23 cellular contexts compared by ENCODE assay signal in genomic region chr19:17627921-17628320, GRCh38.
DNase-seq lines count a peak whose midpoint lies in the region; ATAC-seq, FAIRE-seq and TF ChIP-seq lines count a peak whose summit lies in the region.
"Had no signal": no experiment of that assay in that cellular context is flagged by ENCODE, and none has a peak within 500 bp of the region (broad histone marks: within the 10 kb centered on the region; RNA-seq: fewer than 3 reads in every experiment).

No MANE protein-coding gene starts in this region.

- H3K9ac ChIP-seq in BLaER1 (no peak overlapping the region), kidney (ENCODE audit: low read length in 2 of 2) (no peak overlapping the region)

- H3K4me3 ChIP-seq in BLaER1 (no peak overlapping the region), kidney (ENCODE audit: low read length in 2 of 2) (no peak overlapping the region), body of pancreas (no peak overlapping the region)
- H3K4me3 ChIP-seq: A549, HAP-1 had no signal

- 65 to 94% methylated on average over 2 to 5 of the region's 5 CpGs for WGBS in body of pancreas, 2 donors

- no peaks in the 10 kb centered on the region for H4K20me1 ChIP-seq in BLaER1

- H3K27ac Mint-ChIP-seq in chondrocyte (ENCODE audit: unreplicated experiment), result no peak overlapping the region
- H3K27ac Mint-ChIP-seq: CD4-positive, CD25-positive, alpha-beta regulatory T cell; CD8-positive, alpha-beta T cell; HFFc6 had no signal

- H3K36me3 ChIP-seq in BLaER1 (no peaks in the 10 kb centered on the region), kidney (ENCODE audit: control insufficient read depth in 1 of 2, insufficient read depth in 2 of 2, low read length in 2 of 2) (no peaks in the 10 kb centered on the region), body of pancreas (replicated peaks in 1 of 2; ENCODE audit: insufficient read depth in 1 of 2, low read depth in 2 of 2) (no peaks in the 10 kb centered on the region)
- H3K36me3 ChIP-seq: HAP-1 had no signal

- no peaks in the 10 kb centered on the region for H3K4me1 Mint-ChIP-seq in chondrocyte (ENCODE audit: low read depth)

- H3K27me3 Mint-ChIP-seq in chondrocyte (ENCODE audit: low read depth), result no peaks in the 10 kb centered on the region

- H3K9me3 ChIP-seq in BLaER1, result 0 out of 2 replicates have a peak, but pooled peaks cover 3% of the 10 kb centered on the region
- H3K9me3 ChIP-seq in kidney (ENCODE audit: control insufficient read depth in 1 of 2, low read length in 2 of 2), result no peaks in the 10 kb centered on the region
- no peaks in the 10 kb centered on the region for H3K9me3 ChIP-seq in body of pancreas
- H3K9me3 ChIP-seq: A549, BE2C, Caco-2, HAP-1 had no signal

- DNase-seq in chondrocyte (ENCODE audit: low spot score) (peak; percentile 64), kidney (peak; percentile 33), erythroblast (lab: John Stamatoyannopoulos, UW) (no peak), NCI-H510A (lab: John Stamatoyannopoulos, UW) (no peak), body of pancreas (no peak)
- DNase-seq: 8988T; ACHN; AML-193; BE2C; Caco-2; CD4-positive, CD25-positive, alpha-beta regulatory T cell; CD8-positive, alpha-beta T cell; DMS153; DND-41; GOT3; HFFc6 had no signal

- intact Hi-C loops in kidney (cut with DNase I), result no loop called here
- intact Hi-C loops in body of pancreas (cut with DNase I), result no loop called here

- peak overlapping the region; percentile 36 for H3K4me2 ChIP-seq in BLaER1
- H3K4me2 ChIP-seq: A549 had no signal

- ATAC-seq in body of pancreas, result no peak
- ATAC-seq: A549; CD8-positive, alpha-beta T cell had no signal

- H3K36me3 Mint-ChIP-seq in chondrocyte (ENCODE audit: low read depth), result no peaks in the 10 kb centered on the region
- H3K36me3 Mint-ChIP-seq: CD4-positive, CD25-positive, alpha-beta regulatory T cell; CD8-positive, alpha-beta T cell had no signal

- peaks cover 4% of the 10 kb centered on the region for H3K9me3 Mint-ChIP-seq in chondrocyte (ENCODE audit: low read depth)
- H3K9me3 Mint-ChIP-seq: CD8-positive, alpha-beta T cell; HFFc6 had no signal

- H3K27ac ChIP-seq in BLaER1, result no peak overlapping the region
- H3K27ac ChIP-seq in kidney (ENCODE audit: low read depth in 2 of 2, low read length in 2 of 2), result no peak overlapping the region
- no peak overlapping the region for H3K27ac ChIP-seq in body of pancreas
- H3K27ac ChIP-seq: A549, C4-2B had no signal

- H3K4me3 Mint-ChIP-seq in chondrocyte (ENCODE audit: unreplicated experiment), result no peak overlapping the region
- H3K4me3 Mint-ChIP-seq: CD4-positive, CD25-positive, alpha-beta regulatory T cell; CD8-positive, alpha-beta T cell; HFFc6 had no signal

- FAIRE-seq in kidney (lab: Jason Lieb, UNC), result no peak
- FAIRE-seq: A549, G401.6, GM12892, H54 had no signal

- peaks cover 24% of the 10 kb centered on the region for H3K4me1 ChIP-seq in BLaER1
- H3K4me1 ChIP-seq in kidney (ENCODE audit: control insufficient read depth in 1 of 2, insufficient read depth in 1 of 2, low read depth in 1 of 2, low read length in 2 of 2), result no peaks in the 10 kb centered on the region
- no peaks in the 10 kb centered on the region for H3K4me1 ChIP-seq in body of pancreas
- H3K4me1 ChIP-seq: A549, BE2C, Caco-2, HAP-1 had no signal

- H3K27me3 ChIP-seq in BLaER1 (no peaks in the 10 kb centered on the region), body of pancreas (no peaks in the 10 kb centered on the region)
- H3K27me3 ChIP-seq: BE2C had no signal

- TF ChIP-seq POLR2A in erythroblast (IDR thresholded peaks at IDR 0.05; ENCODE audit: low read length) (no peak), body of pancreas (IDR thresholded peaks at IDR 0.05) (no peak)

- TF ChIP-seq CTCF in chondrocyte (IDR thresholded peaks at IDR 0.05) (no peak), kidney (IDR thresholded peaks at IDR 0.05; ENCODE audit: borderline replicate concordance, extremely low read depth, insufficient read depth) (no peak), body of pancreas (IDR thresholded peaks at IDR 0.05) (no peak)

Comparison
In these comparisons a context has a peak if more than half of its experiments do, and no peak if none do; other contexts are left out.
1. DNase-seq: peak in chondrocyte (single experiment) and kidney (single experiment); none in erythroblast (0 of 2), NCI-H510A (single experiment) and body of pancreas (0 of 4).